ENCODE assay signal across 1 cellular context in the genomic region with DNA sequence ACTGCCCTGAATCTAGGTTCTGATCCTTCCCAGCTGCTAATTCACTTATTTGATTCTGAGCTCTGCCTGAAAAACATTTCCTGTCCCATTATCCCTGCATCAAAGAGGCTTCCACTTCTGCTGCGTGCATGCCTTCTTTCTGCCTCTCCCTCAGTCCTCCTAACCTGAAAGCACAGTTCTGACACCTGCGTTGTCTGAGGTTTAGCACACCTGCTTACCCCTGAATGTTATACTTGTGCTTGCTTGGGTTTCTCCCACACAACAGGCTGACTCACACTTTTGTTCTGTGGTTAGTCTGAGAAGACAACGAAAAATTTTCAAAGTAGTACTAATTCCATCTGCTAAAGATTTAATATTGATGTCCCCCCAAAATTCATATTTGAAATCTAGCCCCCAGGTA.
TF ChIP-seq lines count a peak whose summit lies in the region.

No MANE protein-coding gene starts in this region.

TF ChIP-seq in SK-N-SH, 30 proteins besides CTCF, POLR2A, EP300 and RAD21 (continued from another document):
- TF ChIP-seq ZBTB33 (IDR thresholded peaks at IDR 0.05; ENCODE audit: borderline replicate concordance, low read depth) = no peak
- TF ChIP-seq JUND (IDR thresholded peaks at IDR 0.05) = no peak
- TF ChIP-seq, protein P1, sequence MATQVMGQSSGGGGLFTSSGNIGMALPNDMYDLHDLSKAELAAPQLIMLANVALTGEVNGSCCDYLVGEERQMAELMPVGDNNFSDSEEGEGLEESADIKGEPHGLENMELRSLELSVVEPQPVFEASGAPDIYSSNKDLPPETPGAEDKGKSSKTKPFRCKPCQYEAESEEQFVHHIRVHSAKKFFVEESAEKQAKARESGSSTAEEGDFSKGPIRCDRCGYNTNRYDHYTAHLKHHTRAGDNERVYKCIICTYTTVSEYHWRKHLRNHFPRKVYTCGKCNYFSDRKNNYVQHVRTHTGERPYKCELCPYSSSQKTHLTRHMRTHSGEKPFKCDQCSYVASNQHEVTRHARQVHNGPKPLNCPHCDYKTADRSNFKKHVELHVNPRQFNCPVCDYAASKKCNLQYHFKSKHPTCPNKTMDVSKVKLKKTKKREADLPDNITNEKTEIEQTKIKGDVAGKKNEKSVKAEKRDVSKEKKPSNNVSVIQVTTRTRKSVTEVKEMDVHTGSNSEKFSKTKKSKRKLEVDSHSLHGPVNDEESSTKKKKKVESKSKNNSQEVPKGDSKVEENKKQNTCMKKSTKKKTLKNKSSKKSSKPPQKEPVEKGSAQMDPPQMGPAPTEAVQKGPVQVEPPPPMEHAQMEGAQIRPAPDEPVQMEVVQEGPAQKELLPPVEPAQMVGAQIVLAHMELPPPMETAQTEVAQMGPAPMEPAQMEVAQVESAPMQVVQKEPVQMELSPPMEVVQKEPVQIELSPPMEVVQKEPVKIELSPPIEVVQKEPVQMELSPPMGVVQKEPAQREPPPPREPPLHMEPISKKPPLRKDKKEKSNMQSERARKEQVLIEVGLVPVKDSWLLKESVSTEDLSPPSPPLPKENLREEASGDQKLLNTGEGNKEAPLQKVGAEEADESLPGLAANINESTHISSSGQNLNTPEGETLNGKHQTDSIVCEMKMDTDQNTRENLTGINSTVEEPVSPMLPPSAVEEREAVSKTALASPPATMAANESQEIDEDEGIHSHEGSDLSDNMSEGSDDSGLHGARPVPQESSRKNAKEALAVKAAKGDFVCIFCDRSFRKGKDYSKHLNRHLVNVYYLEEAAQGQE (IDR thresholded peaks at IDR 0.05; ENCODE audit: low read depth, low read length) = no peak
- no peak for TF ChIP-seq USF2 (IDR thresholded peaks at IDR 0.05; ENCODE audit: borderline replicate concordance, low read depth, low read length)
- no peak for TF ChIP-seq MAX (IDR thresholded peaks at IDR 0.05; ENCODE audit: low read depth)
